ENCODE assay signal across 22 cellular contexts in genomic region chr7:124796771-124797170, GRCh38. TPM values are rescaled to one million over a fixed set of nuclear protein-coding genes. Genes with fewer than 3 reads are reported as not detected.
"Had no signal": no experiment of that assay in that cellular context is flagged by ENCODE, and none has a peak within 500 bp of the region (broad histone marks: within the 10 kb centered on the region; RNA-seq: fewer than 3 reads in every experiment).

No MANE protein-coding gene starts in this region.

- H3K4me3 ChIP-seq: coronary artery, esophagus muscularis mucosa, gastroesophageal sphincter, heart right ventricle, lower lobe of right lung, stomach, thyroid gland had no signal

- H3K9me3 ChIP-seq: gastroesophageal sphincter, lower lobe of right lung, stomach, thyroid gland had no signal

- H3K27ac ChIP-seq: coronary artery, esophagus muscularis mucosa, foreskin keratinocyte, gastroesophageal sphincter, heart right ventricle, lower lobe of right lung, parathyroid adenoma, stomach, thyroid gland had no signal

- H3K36me3 ChIP-seq: esophagus muscularis mucosa, gastroesophageal sphincter, heart right ventricle, lower lobe of right lung, stomach, thyroid gland had no signal

- H3K4me1 ChIP-seq: esophagus muscularis mucosa, foreskin keratinocyte, gastroesophageal sphincter, heart right ventricle, lower lobe of right lung, parathyroid adenoma, stomach, thyroid gland had no signal

- H3K27me3 ChIP-seq: esophagus muscularis mucosa, foreskin keratinocyte, gastroesophageal sphincter, stomach, thyroid gland had no signal

- H3K27ac Mint-ChIP-seq: naive B cell; natural killer cell treated with Interleukin-12 subunit alpha and Interleukin-12 subunit beta and Interleukin-15 and Interleukin-18, amount 100 ng/mL, for 72 hours; progenitor cell of endocrine pancreas; stimulated activated effector memory CD8-positive, alpha-beta T cell treated with anti-CD3 and anti-CD28 coated beads, Interleukin-12 subunit alpha, Interleukin-12 subunit beta, amount 100 ng/mL, for 72 hours; type B pancreatic cell had no signal

- H3K27me3 Mint-ChIP-seq: progenitor cell of endocrine pancreas, type B pancreatic cell had no signal

- H3K79me2 ChIP-seq: parathyroid adenoma had no signal

- ATAC-seq: foreskin keratinocyte; gastroesophageal sphincter; heart right ventricle; left ventricle myocardium superior; lower lobe of right lung; natural killer cell treated with Interleukin-12 subunit alpha and Interleukin-12 subunit beta and Interleukin-15 and Interleukin-18, amount 100 ng/mL, for 72 hours; sciatic nerve; stimulated activated effector memory CD8-positive, alpha-beta T cell treated with anti-CD3 and anti-CD28 coated beads, Interleukin-12 subunit alpha, Interleukin-12 subunit beta, amount 100 ng/mL, for 72 hours had no signal

- H3K4me1 Mint-ChIP-seq: naive B cell; neural crest cell; stimulated activated effector memory CD8-positive, alpha-beta T cell treated with anti-CD3 and anti-CD28 coated beads, Interleukin-12 subunit alpha, Interleukin-12 subunit beta, amount 100 ng/mL, for 72 hours had no signal

- H2AFZ ChIP-seq: parathyroid adenoma had no signal

- H3K9me3 Mint-ChIP-seq: neural crest cell had no signal

- DNase-seq: dermis blood vessel endothelial cell; effector memory CD4-positive, alpha-beta T cell; foreskin keratinocyte; heart right ventricle; left ventricle myocardium superior; lower lobe of right lung; naive B cell; stimulated activated CD4-positive, alpha-beta T cell treated with anti-CD3 and anti-CD28 coated beads, Interleukin-2, amount 100 ng/mL, for 24 hours; stimulated activated CD4-positive, alpha-beta T cell treated with anti-CD3 and anti-CD28 coated beads, Interleukin-4, amount 100 ng/mL, for 24 hours; stimulated activated naive CD4-positive, alpha-beta T cell treated with Interleukin-2 at 50 U/mL for 16 hours; stomach; thyroid gland had no signal

- H3K4me3 Mint-ChIP-seq: naive B cell; natural killer cell treated with Interleukin-12 subunit alpha and Interleukin-12 subunit beta and Interleukin-15 and Interleukin-18, amount 100 ng/mL, for 72 hours; neural crest cell; stimulated activated effector memory CD8-positive, alpha-beta T cell treated with anti-CD3 and anti-CD28 coated beads, Interleukin-12 subunit alpha, Interleukin-12 subunit beta, amount 100 ng/mL, for 72 hours; type B pancreatic cell had no signal

- H3K36me3 Mint-ChIP-seq: naive B cell; stimulated activated effector memory CD8-positive, alpha-beta T cell treated with anti-CD3 and anti-CD28 coated beads, Interleukin-12 subunit alpha, Interleukin-12 subunit beta, amount 100 ng/mL, for 72 hours; type B pancreatic cell had no signal

- H3K9ac ChIP-seq: parathyroid adenoma had no signal

RNA-seq across cellular contexts. Expression of gene GPR37, which starts 31.2 kb away (rescaled TPM):
- total RNA-seq: left ventricle myocardium superior; natural killer cell treated with Interleukin-12 subunit alpha and Interleukin-12 subunit beta and Interleukin-15 and Interleukin-18, amount 100 ng/mL, for 72 hours had no signal
